In the genomic region with DNA sequence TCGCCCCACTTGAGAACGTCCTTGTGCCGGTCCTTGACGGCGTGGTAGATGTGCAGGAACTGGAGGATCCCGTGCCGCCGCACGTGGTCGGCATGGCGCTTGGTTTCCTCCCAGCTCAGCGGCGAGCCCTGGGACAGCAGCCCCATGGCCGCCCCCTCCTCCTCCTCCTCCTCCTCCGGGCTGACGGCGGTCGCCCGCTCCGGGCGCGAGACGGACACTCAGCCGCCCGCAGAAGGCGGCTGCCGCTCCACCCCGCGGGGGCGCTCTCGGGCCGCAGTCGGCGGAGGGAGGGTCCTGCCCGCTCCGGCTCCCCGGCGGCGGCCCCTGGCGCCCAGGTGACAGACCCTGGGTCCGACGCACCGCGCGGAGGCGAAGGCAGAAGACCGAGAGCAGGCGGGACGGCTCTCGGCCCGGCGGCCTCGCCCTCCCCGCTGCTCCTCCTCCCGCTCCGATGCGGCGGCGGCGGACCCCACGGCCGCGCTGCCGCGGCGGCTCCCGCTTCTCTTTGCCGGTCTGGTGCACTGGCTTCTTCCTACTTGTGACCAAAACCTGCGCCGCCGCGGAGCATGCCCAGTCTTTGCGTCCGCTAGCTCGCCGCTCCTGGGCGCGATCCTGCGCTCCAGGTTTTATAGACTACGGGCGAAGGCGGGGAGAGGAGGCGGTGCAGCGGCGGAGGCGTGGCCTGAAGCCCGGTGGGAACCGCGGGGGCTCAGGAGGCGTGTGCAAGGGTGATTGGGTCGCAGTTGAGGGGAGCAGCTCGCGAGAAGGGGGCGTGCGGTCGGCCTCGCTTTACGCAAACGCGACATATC, we compare ENCODE assay signal across 8 cellular contexts. TPM values are rescaled to one million over a fixed set of nuclear protein-coding genes. Genes with fewer than 3 reads are reported as not detected.
A peak's percentile ranks its signal among the peaks of the same experiment; 100 is the strongest.
DNase-seq lines count a peak whose midpoint lies in the region; ATAC-seq and TF ChIP-seq lines count a peak whose summit lies in the region.

A gene (minus strand): TSS at position 602 of the 809 bp plus-strand sequence. CDS start 456 bp downstream, at position 146.

- peak within 1 kb of the TSS; percentile 91 for H3K27ac Mint-ChIP-seq in activated naive CD8-positive, alpha-beta T cell treated with anti-CD3 and anti-CD28 coated beads, Interleukin-2, amount 50 U/mL, for 24 hours
- H3K27ac Mint-ChIP-seq in type B pancreatic cell = peak within 1 kb of the TSS; percentile 97

- ATAC-seq in HG02642 (IDR thresholded peaks at IDR 0.05; ENCODE audit: poor library complexity, unreplicated experiment) = peak; percentile 67
- peak; percentile 68 for ATAC-seq in activated naive CD8-positive, alpha-beta T cell treated with anti-CD3 and anti-CD28 coated beads, Interleukin-2, amount 50 U/mL, for 24 hours

- peaks cover 58% of the 10 kb centered on the region for H3K4me1 Mint-ChIP-seq in activated naive CD8-positive, alpha-beta T cell treated with anti-CD3 and anti-CD28 coated beads, Interleukin-2, amount 50 U/mL, for 24 hours
- H3K4me1 Mint-ChIP-seq in type B pancreatic cell (ENCODE audit: unreplicated experiment) = peaks cover 44% of the 10 kb centered on the region

- intact Hi-C loops in cardiac septum (cut with DNase I) = loop anchor here (5.0 to 10.0 kb wide), 6 partner anchors 52 to 550 kb away; a partner anchor contains a TSS

- no peaks in the 10 kb centered on the region for H3K9me3 Mint-ChIP-seq in activated naive CD8-positive, alpha-beta T cell treated with anti-CD3 and anti-CD28 coated beads, Interleukin-2, amount 50 U/mL, for 24 hours
- H3K9me3 Mint-ChIP-seq in type B pancreatic cell = no peaks in the 10 kb centered on the region

- DNase-seq in NCI-H1105 treated with DMSO at 0.1 percent for 48 hours (lab: John Stamatoyannopoulos, UW) (peak; percentile 89), SW 1271 (lab: John Stamatoyannopoulos, UW) (peak; percentile 65 to 85), cardiac septum (ENCODE audit: low spot score) (peak; percentile 96), pons (ENCODE audit: low spot score) (peak; percentile 91), type B pancreatic cell (ENCODE audit: extremely low spot score, unreplicated experiment) (peak; percentile 95)
- peak; percentile 90 for DNase-seq in activated naive CD8-positive, alpha-beta T cell treated with anti-CD3 and anti-CD28 coated beads, Interleukin-2, amount 50 U/mL, for 24 hours

- peaks cover 5% of the 10 kb centered on the region for H3K27me3 Mint-ChIP-seq in activated naive CD8-positive, alpha-beta T cell treated with anti-CD3 and anti-CD28 coated beads, Interleukin-2, amount 50 U/mL, for 24 hours
- H3K27me3 Mint-ChIP-seq in type B pancreatic cell = peaks cover 4% of the 10 kb centered on the region

- peak within 1 kb of the TSS; percentile 90 for H3K4me3 Mint-ChIP-seq in activated naive CD8-positive, alpha-beta T cell treated with anti-CD3 and anti-CD28 coated beads, Interleukin-2, amount 50 U/mL, for 24 hours
- peak within 1 kb of the TSS; percentile 100 for H3K4me3 Mint-ChIP-seq in type B pancreatic cell

- TF ChIP-seq CTCF in GM12872 (IDR thresholded peaks at IDR 0.05; ENCODE audit: insufficient read depth, low read depth, low read length) (peak; percentile 60; the same call in 2 of the 3 replicates), type B pancreatic cell (conservative IDR thresholded peaks at IDR 0.05) (peak; percentile 80)

- peaks cover 5% of the 10 kb centered on the region for H3K36me3 Mint-ChIP-seq in activated naive CD8-positive, alpha-beta T cell treated with anti-CD3 and anti-CD28 coated beads, Interleukin-2, amount 50 U/mL, for 24 hours (ENCODE audit: low read depth)
- H3K36me3 Mint-ChIP-seq in type B pancreatic cell = peaks cover 14% of the 10 kb centered on the region

RNA-seq across cellular contexts. Expression of the gene that starts here (rescaled TPM):
- total RNA-seq in cardiac septum = 33.0 TPM
- total RNA-seq in type B pancreatic cell (ENCODE audit: low replicate concordance) = 54.6 and 123 TPM in 2 replicates

Comparison
In these comparisons a context has a peak if more than half of its experiments do, and no peak if none do; other contexts are left out.
1. Peak in every context shown above with its lines: DNase-seq and ATAC-seq.